8 cellular contexts compared by ENCODE assay signal in the genomic region with DNA sequence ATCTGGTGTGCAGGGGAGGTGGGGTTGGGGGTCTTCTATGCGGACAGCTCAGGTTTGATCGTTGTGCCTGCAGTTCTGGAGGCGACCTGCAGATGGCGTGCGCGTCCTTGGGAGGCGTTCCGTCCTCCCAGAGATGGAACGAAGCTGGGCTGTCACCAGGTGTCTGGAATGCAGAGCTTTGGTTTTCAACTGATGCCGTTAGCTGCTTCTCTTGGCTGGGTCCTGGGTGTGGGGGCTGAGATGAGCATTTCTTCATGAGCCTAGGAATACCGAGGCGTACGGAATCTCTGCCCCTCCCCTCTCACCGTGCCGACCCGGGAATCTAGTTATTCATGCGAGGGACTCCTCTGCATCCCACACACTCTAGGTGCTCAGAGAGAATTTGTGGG.
DNase-seq lines count a peak whose midpoint lies in the region; ATAC-seq and TF ChIP-seq lines count a peak whose summit lies in the region.

No MANE protein-coding gene starts in this region.

- TF ChIP-seq POLR2A in gastrocnemius medialis (IDR thresholded peaks at IDR 0.05), result no peak

- peaks cover 33% of the 10 kb centered on the region for H3K27me3 ChIP-seq in MM.1S (replicated peaks; ENCODE audit: insufficient read depth, low read length)
- no peaks in the 10 kb centered on the region for H3K27me3 ChIP-seq in ascending aorta
- H3K27me3 ChIP-seq in gastrocnemius medialis, result no peaks in the 10 kb centered on the region

- no peaks in the 10 kb centered on the region for H4K20me1 ChIP-seq in MM.1S (ENCODE audit: insufficient read depth, low read length)

- no peaks in the 10 kb centered on the region for H3K79me2 ChIP-seq in MM.1S (ENCODE audit: low read length)

- no peaks in the 10 kb centered on the region for H3K4me1 ChIP-seq in MM.1S (ENCODE audit: low read length)
- no peaks in the 10 kb centered on the region for H3K4me1 ChIP-seq in ascending aorta
- H3K4me1 ChIP-seq in gastrocnemius medialis, result no peaks in the 10 kb centered on the region

- no peaks in the 10 kb centered on the region for H3F3A ChIP-seq in MM.1S (ENCODE audit: insufficient read depth, low read length)

- no peak overlapping the region for H3K9ac ChIP-seq in MM.1S (ENCODE audit: low read length)

- H3K27ac ChIP-seq in MM.1S (ENCODE audit: low read length) (no peak overlapping the region), ascending aorta (no peak overlapping the region), gastrocnemius medialis (no peak overlapping the region)

- H2AFZ ChIP-seq in MM.1S (ENCODE audit: low read length), result no peak overlapping the region

- peak; percentile 99 for TF ChIP-seq CTCF in MM.1S (IDR thresholded peaks at IDR 0.05; ENCODE audit: low read length)
- TF ChIP-seq CTCF in ascending aorta (IDR thresholded peaks at IDR 0.05), result peak; percentile 66 to 88 (median 83)
- TF ChIP-seq CTCF in gastrocnemius medialis (IDR thresholded peaks at IDR 0.05 in 4 of 5, conservative IDR thresholded peaks at IDR 0.05 in 1 of 5), result peak; percentile 47 to 90 (median 76)

- H3K4me2 ChIP-seq in MM.1S (ENCODE audit: low read depth, low read length), result no peak overlapping the region; the same call in 1 of the 2 replicates

- no peaks in the 10 kb centered on the region for H3K9me3 ChIP-seq in MM.1S (replicated peaks; ENCODE audit: insufficient read depth, low read length)
- no peaks in the 10 kb centered on the region for H3K9me3 ChIP-seq in ascending aorta
- H3K9me3 ChIP-seq in gastrocnemius medialis, result no peaks in the 10 kb centered on the region

- ATAC-seq in gastrocnemius medialis (peak in 1 of 2 donors; percentile 60), HG02884 (IDR thresholded peaks at IDR 0.05; ENCODE audit: unreplicated experiment) (no peak)

- intact Hi-C loops in ascending aorta (cut with DNase I) (loop anchor here (5.0 kb wide), 1 partner anchor 391 kb away; no protein-coding TSS in a partner anchor), gastrocnemius medialis (cut with DNase I; ENCODE audit: low total_unique reads) (loop anchor here (5.0 to 10.0 kb wide), 2 partner anchors 391 to 519 kb away; no protein-coding TSS in a partner anchor)

- no peaks in the 10 kb centered on the region for H3K9me2 ChIP-seq in MM.1S (replicated peaks; ENCODE audit: insufficient read depth, low read length)

- in situ Hi-C loops in gastrocnemius medialis (cut with MboI; ENCODE audit: low sequenced_read_pairs in 4 of 4), result loop anchor here in 3 of 4 donors (10.0 to 25.0 kb wide), 3 partner anchors 379 to 636 kb away; no protein-coding TSS in a partner anchor

- no peak overlapping the region for H3K4me3 ChIP-seq in MM.1S (ENCODE audit: low read length)
- no peak overlapping the region for H3K4me3 ChIP-seq in ascending aorta
- no peak overlapping the region for H3K4me3 ChIP-seq in gastrocnemius medialis

- H3K36me3 ChIP-seq in MM.1S (replicated peaks; ENCODE audit: insufficient read depth, low read length), result no peaks in the 10 kb centered on the region
- no peaks in the 10 kb centered on the region for H3K36me3 ChIP-seq in ascending aorta
- no peaks in the 10 kb centered on the region for H3K36me3 ChIP-seq in gastrocnemius medialis

- DNase-seq in GDM1 (lab: John Stamatoyannopoulos, UW), result peak; percentile 38
- peak; percentile 56 for DNase-seq in MM.1S
- peak; percentile 3 to 66 (median 49) for DNase-seq in T-helper 2 cell
- no peak for DNase-seq in ascending aorta (ENCODE audit: low spot score in 2 of 2)
- peak; percentile 37 to 65 for DNase-seq in hippocampal formation (lab: John Stamatoyannopoulos, UW)
- peak in 1 of 2 donors; percentile 25 for DNase-seq in gastrocnemius medialis
- DNase-seq in DMS114 treated with DMSO at 0.1 percent for 48 hours (lab: John Stamatoyannopoulos, UW; ENCODE audit: unreplicated experiment), result no peak

Comparison
In these comparisons a context has a peak if more than half of its experiments do, and no peak if none do; other contexts are left out.
1. DNase-seq: peak in GDM1 (single experiment), MM.1S (single experiment), T-helper 2 cell (5 of 5) and hippocampal formation (2 of 2); none in ascending aorta (0 of 2) and DMS114 treated with DMSO at 0.1 percent for 48 hours (single experiment).
2. Peak in every context shown above with its lines, with median percentiles within 50 percentile points of each other: CTCF ChIP-seq.